In the genomic region with DNA sequence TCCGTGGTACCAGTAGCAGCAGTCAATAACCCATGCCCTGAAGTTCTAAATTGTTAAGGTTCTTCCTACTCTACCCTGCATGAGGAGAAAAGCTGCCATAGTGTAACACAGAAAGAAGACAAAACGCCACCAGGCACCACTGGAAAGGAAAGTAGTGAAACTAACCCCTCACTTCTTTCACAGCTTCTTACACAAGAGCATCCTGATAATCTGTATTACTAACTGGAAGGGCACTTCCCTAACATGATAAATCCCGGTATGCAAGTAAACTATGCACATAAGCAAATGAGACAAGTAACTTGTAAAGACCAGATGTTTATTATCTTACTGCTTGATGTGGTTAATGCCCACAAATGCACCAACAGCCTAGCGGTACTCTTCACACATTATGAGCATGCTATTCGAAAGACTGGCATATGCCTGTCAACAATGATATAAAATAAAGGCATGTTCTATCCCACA, we compare ENCODE assay signal across 15 cellular contexts.
A peak's percentile ranks its signal among the peaks of the same experiment; 100 is the strongest.
DNase-seq lines count a peak whose midpoint lies in the region; ATAC-seq and TF ChIP-seq lines count a peak whose summit lies in the region.
"Had no signal": no experiment of that assay in that cellular context is flagged by ENCODE, and none has a peak within 500 bp of the region (broad histone marks: within the 10 kb centered on the region; RNA-seq: fewer than 3 reads in every experiment).

No MANE protein-coding gene starts in this region.

- intact Hi-C loops in vagina (cut with DNase I) = no loop called here
- intact Hi-C loops in mammary epithelial cell (cut with micrococcal nuclease) = no loop called here

- H3K9ac ChIP-seq in mammary epithelial cell (ENCODE audit: insufficient read depth, low read length) = no peak overlapping the region

- in situ Hi-C loops in mammary epithelial cell (cut with MboI; ENCODE audit: low sequenced_read_pairs in 2 of 2) = no loop called here

- H3K9me3 ChIP-seq in AG04450 (ENCODE audit: control insufficient read depth, insufficient read depth, low read length) (no peaks in the 10 kb centered on the region), vagina (no peaks in the 10 kb centered on the region), mammary epithelial cell (replicated peaks; ENCODE audit: insufficient read depth, low read length) (no peaks in the 10 kb centered on the region)
- H3K9me3 ChIP-seq: BE2C, pancreas, uterus had no signal

- TF ChIP-seq CTCF in AG04450 (IDR thresholded peaks at IDR 0.05; ENCODE audit: low read depth, low read length) = no peak
- TF ChIP-seq CTCF in WI38 (IDR thresholded peaks at IDR 0.05; ENCODE audit: low read depth, low read length) = no peak
- no peak for TF ChIP-seq CTCF in foreskin fibroblast (IDR thresholded peaks at IDR 0.05; ENCODE audit: low read depth, low read length)
- TF ChIP-seq CTCF in vagina (IDR thresholded peaks at IDR 0.05) = no peak
- TF ChIP-seq CTCF in mammary epithelial cell (conservative IDR thresholded peaks at IDR 0.05 in 1 of 2, IDR thresholded peaks at IDR 0.05 in 1 of 2; ENCODE audit: extremely low read depth in 1 of 2, insufficient read depth in 1 of 2, low read depth in 1 of 2, low read length in 2 of 2) = no peak

- no peak for ATAC-seq in GM21619 (IDR thresholded peaks at IDR 0.05; ENCODE audit: unreplicated experiment)
- ATAC-seq: pancreas had no signal

- DNase-seq in AG04450 (ENCODE audit: low read depth, low spot score) = peak; percentile 62
- peak; percentile 66 for DNase-seq in ELR (ENCODE audit: low read depth)
- DNase-seq in foreskin fibroblast = peak; percentile 64 to 70
- DNase-seq in vagina (ENCODE audit: extremely low spot score in 2 of 2) = no peak
- DNase-seq in globus pallidus (ENCODE audit: low spot score) = no peak
- no peak for DNase-seq in mammary epithelial cell
- DNase-seq: activated CD8-positive, alpha-beta memory T cell treated with anti-CD3 and anti-CD28 coated beads for 24 hours; BE2C; hippocampal formation; KG1; pancreas; uterus had no signal

- H3K36me3 ChIP-seq in vagina (peaks cover 0 to under 1% of the 10 kb centered on the region in 2 donors), mammary epithelial cell (ENCODE audit: insufficient read depth, low read length) (no peaks in the 10 kb centered on the region)
- H3K36me3 ChIP-seq: pancreas, uterus had no signal

- CTCF ChIA-PET in AG04450 (lab: Charles Lee) (interaction anchor here (1.3 kb wide), 1 partner anchor 380 kb away, joined by 5 read pairs; no protein-coding TSS in a partner anchor), mammary epithelial cell (lab: Charles Lee; ENCODE audit: low non-redundant PET) (no interaction called here)

- WGBS in mammary epithelial cell (ENCODE audit: low coverage, missing lambda C conversion rate) = 93% methylated on average over 5 of the region's 5 CpGs

- H3K4me1 ChIP-seq in vagina = no peaks in the 10 kb centered on the region
- H3K4me1 ChIP-seq in mammary epithelial cell (ENCODE audit: insufficient read depth, low read length) = no peaks in the 10 kb centered on the region
- H3K4me1 ChIP-seq: BE2C, uterus had no signal

- H3K4me3 ChIP-seq in AG04450 (ENCODE audit: low read depth, low read length) (peak overlapping the region; percentile 8; the same call in 1 of the 2 replicates), WI38 (ENCODE audit: low read depth, low read length) (peak overlapping the region; percentile 22; the same call in 1 of the 2 replicates), foreskin fibroblast (ENCODE audit: low read depth in 1 of 2, low read length in 2 of 2) (no peak overlapping the region), vagina (no peak overlapping the region), mammary epithelial cell (replicated peaks in 1 of 3; ENCODE audit: insufficient read depth in 1 of 3, low read depth in 2 of 3, low read length in 3 of 3) (no peak overlapping the region)
- H3K4me3 ChIP-seq: lung, pancreas, uterus had no signal

- no peak overlapping the region for H2AFZ ChIP-seq in mammary epithelial cell (ENCODE audit: low read depth, low read length)

- dilution Hi-C loops in mammary epithelial cell (cut with HindIII; ENCODE audit: low sequenced_read_pairs) = no loop called here

- peak overlapping the region; percentile 59 for H3K27ac ChIP-seq in AG04450 (ENCODE audit: low read depth, low read length)
- H3K27ac ChIP-seq in vagina = no peak overlapping the region
- no peak overlapping the region for H3K27ac ChIP-seq in mammary epithelial cell (ENCODE audit: insufficient read depth, low read depth, low read length)
- H3K27ac ChIP-seq: pancreas, uterus had no signal

- no peak overlapping the region for H3K4me2 ChIP-seq in mammary epithelial cell (ENCODE audit: insufficient read depth, low read depth, low read length)

- TF ChIP-seq POLR2A in vagina (IDR thresholded peaks at IDR 0.05) = no peak

- no TSS peak for BruUV-seq in mammary epithelial cell (replicated peaks; lab: Mats Ljungman, UMichigan)

- H3K27me3 ChIP-seq in AG04450 (ENCODE audit: control insufficient read depth, insufficient read depth, low read length) (no peaks in the 10 kb centered on the region), vagina (no peaks in the 10 kb centered on the region), mammary epithelial cell (ENCODE audit: insufficient read depth, low read length) (no peaks in the 10 kb centered on the region)
- H3K27me3 ChIP-seq: BE2C, pancreas, uterus had no signal

- no peaks in the 10 kb centered on the region for H4K20me1 ChIP-seq in mammary epithelial cell (ENCODE audit: insufficient read depth, low read length)

- H3K79me2 ChIP-seq in mammary epithelial cell (ENCODE audit: insufficient read depth, low read length) = peaks cover 10% of the 10 kb centered on the region

- POLR2A ChIA-PET in AG04450 (lab: Yijun Ruan, JAX) = no interaction called here

Comparison
In these comparisons a context has a peak if more than half of its experiments do, and no peak if none do; other contexts are left out.
1. DNase-seq: peak in AG04450 (single experiment), ELR (single experiment) and foreskin fibroblast (2 of 2); none in vagina (0 of 2), globus pallidus (single experiment) and mammary epithelial cell (single experiment).
2. H3K4me3 ChIP-seq: peak in AG04450 (single experiment) and WI38 (single experiment); none in foreskin fibroblast (0 of 2), vagina (0 of 2) and mammary epithelial cell (0 of 3).